11 cellular contexts compared by ENCODE assay signal in genomic region chr5:32057157-32058096, GRCh38.
DNase-seq lines count a peak whose midpoint lies in the region; ATAC-seq and TF ChIP-seq lines count a peak whose summit lies in the region.
"Had no signal": no experiment of that assay in that cellular context is flagged by ENCODE, and none has a peak within 500 bp of the region (broad histone marks: within the 10 kb centered on the region; RNA-seq: fewer than 3 reads in every experiment).

No MANE protein-coding gene starts in this region.

- ATAC-seq in upper lobe of right lung = no peak

- intact Hi-C loops in upper lobe of right lung (cut with DNase I) = no loop called here

- no peaks in the 10 kb centered on the region for H3F3A ChIP-seq in Loucy (ENCODE audit: low read depth)

- H3K9ac ChIP-seq in Loucy (ENCODE audit: low read depth, low read length, poor library complexity, severe bottlenecking) = no peak overlapping the region
- H3K9ac ChIP-seq in parathyroid adenoma = no peak overlapping the region

- no peaks in the 10 kb centered on the region for H4K20me1 ChIP-seq in Loucy (ENCODE audit: insufficient read depth, low read length, poor library complexity, severe bottlenecking)

- TF ChIP-seq CTCF in Loucy (conservative IDR thresholded peaks at IDR 0.05; ENCODE audit: low read length) (peak; percentile 51), parathyroid adenoma (IDR thresholded peaks at IDR 0.05) (peak; percentile 6), upper lobe of right lung (IDR thresholded peaks at IDR 0.05) (no peak)

- H3K79me2 ChIP-seq in Loucy (ENCODE audit: insufficient read depth, low read length) (no peaks in the 10 kb centered on the region), parathyroid adenoma (no peaks in the 10 kb centered on the region)

- H3K27ac ChIP-seq in parathyroid adenoma (no peak overlapping the region), upper lobe of right lung (no peak overlapping the region)

- DNase-seq in NCI-H82 (lab: John Stamatoyannopoulos, UW) (peak; percentile 26), NCI-H82 treated with DMSO at 0.1 percent for 48 hours (lab: John Stamatoyannopoulos, UW; ENCODE audit: unreplicated experiment) (no peak), dermis blood vessel endothelial cell (peak; percentile 20), UCSD-AML1 (lab: John Stamatoyannopoulos, UW; ENCODE audit: unreplicated experiment) (no peak), T1000 (lab: John Stamatoyannopoulos, UW) (no peak), upper lobe of right lung (no peak)
- DNase-seq: activated CD4-positive, alpha-beta memory T cell treated with anti-CD3 and anti-CD28 coated beads for 36 hours; amygdala; NCI-H1092 had no signal

- H3K4me1 ChIP-seq in Loucy (ENCODE audit: insufficient read depth, low read length, poor library complexity, severe bottlenecking) (no peaks in the 10 kb centered on the region), parathyroid adenoma (no peaks in the 10 kb centered on the region), upper lobe of right lung (peaks cover 3% of the 10 kb centered on the region)

- H3K27me3 ChIP-seq in Loucy (ENCODE audit: insufficient read depth, low read length, poor library complexity, severe bottlenecking) (no peaks in the 10 kb centered on the region), parathyroid adenoma (ENCODE audit: control insufficient read depth, insufficient read depth, low read length) (no peaks in the 10 kb centered on the region), upper lobe of right lung (no peaks in the 10 kb centered on the region)

- no peak overlapping the region for H3K4me3 ChIP-seq in Loucy (ENCODE audit: low read length, poor library complexity, severe bottlenecking)
- no peak overlapping the region for H3K4me3 ChIP-seq in parathyroid adenoma (ENCODE audit: low read depth, low read length)
- no peak overlapping the region for H3K4me3 ChIP-seq in upper lobe of right lung

- no peak overlapping the region for H2AFZ ChIP-seq in Loucy (ENCODE audit: low read length)
- H2AFZ ChIP-seq in parathyroid adenoma = no peak overlapping the region

- H3K9me3 ChIP-seq in Loucy (ENCODE audit: insufficient read depth, low read depth, low read length) = no peaks in the 10 kb centered on the region
- H3K9me3 ChIP-seq in parathyroid adenoma (ENCODE audit: control insufficient read depth, low read length) = no peaks in the 10 kb centered on the region
- no peaks in the 10 kb centered on the region for H3K9me3 ChIP-seq in upper lobe of right lung

- H3K36me3 ChIP-seq in Loucy (ENCODE audit: insufficient read depth, low read length) = no peaks in the 10 kb centered on the region
- no peaks in the 10 kb centered on the region for H3K36me3 ChIP-seq in parathyroid adenoma (ENCODE audit: control insufficient read depth, insufficient read depth, low read length)
- peaks cover 37% of the 10 kb centered on the region for H3K36me3 ChIP-seq in upper lobe of right lung

- no peaks in the 10 kb centered on the region for H3K9me2 ChIP-seq in Loucy (replicated peaks; ENCODE audit: low read depth, low read length)

- H3K4me2 ChIP-seq in Loucy (ENCODE audit: low read depth, low read length, poor library complexity, severe bottlenecking) (no peak overlapping the region), parathyroid adenoma (ENCODE audit: low read length) (no peak overlapping the region)

Comparison
In these comparisons a context has a peak if more than half of its experiments do, and no peak if none do; other contexts are left out.
1. DNase-seq: peak in NCI-H82 (single experiment) and dermis blood vessel endothelial cell (single experiment); none in NCI-H82 treated with DMSO at 0.1 percent for 48 hours (single experiment), UCSD-AML1 (single experiment), T1000 (single experiment) and upper lobe of right lung (single experiment).